In the genomic region with DNA sequence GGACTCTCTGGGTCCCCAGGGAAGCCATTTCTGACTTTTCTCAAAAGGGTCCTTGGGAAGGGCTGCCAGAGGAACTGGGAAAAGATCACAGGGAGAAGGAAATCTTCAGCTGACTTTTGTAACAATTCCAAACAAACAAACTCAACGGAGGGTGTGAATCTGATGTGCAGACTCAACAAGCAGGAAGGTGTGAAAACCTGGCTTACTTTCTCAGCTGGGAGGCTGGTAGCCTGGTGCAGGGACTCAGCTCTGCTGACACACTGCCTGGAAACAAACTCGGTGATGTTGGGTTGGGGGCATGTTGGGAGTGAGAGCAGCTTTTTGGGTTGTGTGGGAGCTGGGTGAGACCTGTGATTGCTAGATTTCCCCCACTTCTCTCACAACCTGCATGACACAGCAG, we compare ENCODE assay signal across 43 cellular contexts. TPM values are rescaled to one million over a fixed set of nuclear protein-coding genes. Genes with fewer than 3 reads are reported as not detected.
"Had no signal": no experiment of that assay in that cellular context is flagged by ENCODE, and none has a peak within 500 bp of the region (broad histone marks: within the 10 kb centered on the region; RNA-seq: fewer than 3 reads in every experiment).

No MANE protein-coding gene starts in this region.

- H3K27ac ChIP-seq: adrenal gland, ascending aorta, body of pancreas, brain microvascular endothelial cell, breast epithelium, cardiac muscle cell had no signal

- H3K27ac Mint-ChIP-seq: activated naive CD4-positive, alpha-beta T cell treated with anti-CD3 and anti-CD28 coated beads for 36 hours; activated naive CD4-positive, alpha-beta T cell treated with anti-CD3 and anti-CD28 coated beads, Interleukin-2, amount 10 ng/mL, durations not matched to agents 7 days and 5 days; activated naive CD4-positive, alpha-beta T cell treated with anti-CD3 and anti-CD28 coated beads, Interleukin-2, amount 50 U/mL, for 24 hours; activated naive CD4-positive, alpha-beta T cell treated with anti-CD3 and anti-CD28 coated beads, Interleukin-2, amount 50 U/mL, for 72 hours; activated naive CD8-positive, alpha-beta T cell; activated naive CD8-positive, alpha-beta T cell treated with anti-CD3 and anti-CD28 coated beads for 36 hours; activated naive CD8-positive, alpha-beta T cell treated with anti-CD3 and anti-CD28 coated beads, Interleukin-2, amount 10 ng/mL, durations not matched to agents 7 days and 5 days; activated naive CD8-positive, alpha-beta T cell treated with anti-CD3 and anti-CD28 coated beads, Interleukin-2, amount 50 U/mL, for 24 hours; activated T-cell treated with anti-CD3 and anti-CD28 coated beads, Interleukin-2, amount 50 U/mL, for 24 hours; activated T-cell treated with anti-CD3 and anti-CD28 coated beads, Interleukin-2, amount 50 U/mL, for 72 hours; activated T-helper 1 cell treated with anti-CD3 and anti-CD28 coated beads, Interleukin-12 subunit alpha, Interleukin-12 subunit beta, Interleukin-2, Interleukin-4 antibody, amounts not matched to agents 30 ng/mL and 10 ng/mL and 1 ng/mL, durations not matched to agents 14 hours and 24 hours and 36 hours; activated T-helper 17 cell treated with anti-CD3 and anti-CD28 coated beads, Interleukin-2, amount 50 U/mL, for 72 hours; activated T-helper 2 cell treated with anti-CD3 and anti-CD28 coated beads, Interferon-gamma antibody, Interleukin-2, Interleukin-4, amounts not matched to agents 10 μg/mL and 5 μg/mL and 100 μg/mL, durations not matched to agents 14 hours and 24 hours and 36 hours; brain had no signal

- ATAC-seq: activated naive CD4-positive, alpha-beta T cell treated with anti-CD3 and anti-CD28 coated beads, Interleukin-2, amount 50 U/mL, for 72 hours; activated naive CD8-positive, alpha-beta T cell treated with anti-CD3 and anti-CD28 coated beads, Interleukin-2, amount 50 U/mL, for 24 hours; activated T-cell treated with anti-CD3 and anti-CD28 coated beads, Interleukin-2, amount 50 U/mL, for 4 hours; activated T-cell treated with anti-CD3 and anti-CD28 coated beads, Interleukin-2, amount 50 U/mL, for 72 hours; activated T-helper 17 cell treated with anti-CD3 and anti-CD28 coated beads, Interleukin-2, amount 50 U/mL, for 72 hours; body of pancreas had no signal

- FAIRE-seq: astrocyte had no signal

- H3K36me3 Mint-ChIP-seq: activated naive CD4-positive, alpha-beta T cell treated with anti-CD3 and anti-CD28 coated beads, Interleukin-2, amount 10 ng/mL, durations not matched to agents 7 days and 5 days; activated naive CD4-positive, alpha-beta T cell treated with anti-CD3 and anti-CD28 coated beads, Interleukin-2, amount 50 U/mL, for 24 hours; activated naive CD8-positive, alpha-beta T cell; activated naive CD8-positive, alpha-beta T cell treated with anti-CD3 and anti-CD28 coated beads for 36 hours; activated naive CD8-positive, alpha-beta T cell treated with anti-CD3 and anti-CD28 coated beads, Interleukin-2, amount 10 ng/mL, durations not matched to agents 7 days and 5 days; brain had no signal

- H3K27me3 Mint-ChIP-seq: activated naive CD4-positive, alpha-beta T cell treated with anti-CD3 and anti-CD28 coated beads, Interleukin-2, amount 10 ng/mL, durations not matched to agents 7 days and 5 days; activated naive CD8-positive, alpha-beta T cell treated with anti-CD3 and anti-CD28 coated beads, Interleukin-2, amount 50 U/mL, for 24 hours had no signal

- H3K4me3 Mint-ChIP-seq: activated naive CD4-positive, alpha-beta T cell treated with anti-CD3 and anti-CD28 coated beads for 36 hours; activated naive CD4-positive, alpha-beta T cell treated with anti-CD3 and anti-CD28 coated beads, Interleukin-2, amount 10 ng/mL, durations not matched to agents 7 days and 5 days; activated naive CD4-positive, alpha-beta T cell treated with anti-CD3 and anti-CD28 coated beads, Interleukin-2, amount 50 U/mL, for 24 hours; activated naive CD8-positive, alpha-beta T cell; activated naive CD8-positive, alpha-beta T cell treated with anti-CD3 and anti-CD28 coated beads for 36 hours; activated naive CD8-positive, alpha-beta T cell treated with anti-CD3 and anti-CD28 coated beads, Interleukin-2, amount 10 ng/mL, durations not matched to agents 7 days and 5 days; activated naive CD8-positive, alpha-beta T cell treated with anti-CD3 and anti-CD28 coated beads, Interleukin-2, amount 50 U/mL, for 24 hours; activated T-cell treated with anti-CD3 and anti-CD28 coated beads, Interleukin-2, amount 50 U/mL, for 24 hours; activated T-cell treated with anti-CD3 and anti-CD28 coated beads, Interleukin-2, amount 50 U/mL, for 4 hours; activated T-cell treated with anti-CD3 and anti-CD28 coated beads, Interleukin-2, amount 50 U/mL, for 72 hours; activated T-helper 1 cell treated with anti-CD3 and anti-CD28 coated beads, Interleukin-12 subunit alpha, Interleukin-12 subunit beta, Interleukin-2, Interleukin-4 antibody, amounts not matched to agents 30 ng/mL and 10 ng/mL and 1 ng/mL, durations not matched to agents 14 hours and 24 hours and 36 hours; activated T-helper 17 cell treated with anti-CD3 and anti-CD28 coated beads, Interleukin-2, amount 50 U/mL, for 72 hours; brain; central memory CD8-positive, alpha-beta T cell had no signal

- H3K4me1 ChIP-seq: adrenal gland, ascending aorta, body of pancreas, breast epithelium had no signal

- H3K36me3 ChIP-seq: adrenal gland, ascending aorta, brain microvascular endothelial cell, breast epithelium, cardiac muscle cell had no signal

- H3K4me3 ChIP-seq: adrenal gland, ascending aorta, body of pancreas, breast epithelium, cardiac muscle cell had no signal

- H3K9me3 Mint-ChIP-seq: activated naive CD4-positive, alpha-beta T cell treated with anti-CD3 and anti-CD28 coated beads, Interleukin-2, amount 10 ng/mL, durations not matched to agents 7 days and 5 days; activated T-cell treated with anti-CD3 and anti-CD28 coated beads, Interleukin-2, amount 50 U/mL, for 4 hours; activated T-helper 1 cell treated with anti-CD3 and anti-CD28 coated beads, Interleukin-12 subunit alpha, Interleukin-12 subunit beta, Interleukin-2, Interleukin-4 antibody, amounts not matched to agents 30 ng/mL and 10 ng/mL and 1 ng/mL, durations not matched to agents 14 hours and 24 hours and 36 hours; activated T-helper 2 cell treated with anti-CD3 and anti-CD28 coated beads, Interferon-gamma antibody, Interleukin-2, Interleukin-4, amounts not matched to agents 10 μg/mL and 5 μg/mL and 100 μg/mL, durations not matched to agents 14 hours and 24 hours and 36 hours; central memory CD8-positive, alpha-beta T cell had no signal

- DNase-seq: activated effector memory CD4-positive, alpha-beta T cell treated with anti-CD3 and anti-CD28 coated beads, Interleukin-2, amount 50 U/mL, for 16 hours; activated effector memory CD4-positive, alpha-beta T cell treated with Interleukin-2 at 50 U/mL for 16 hours; activated gamma-delta T cell; activated gamma-delta T cell treated with Interleukin-2 at 50 U/mL for 16 hours; activated naive CD4-positive, alpha-beta T cell; activated naive CD4-positive, alpha-beta T cell treated with anti-CD3 and anti-CD28 coated beads for 36 hours; activated naive CD4-positive, alpha-beta T cell treated with anti-CD3 and anti-CD28 coated beads, Interleukin-2, amount 10 ng/mL, durations not matched to agents 7 days and 5 days; activated naive CD4-positive, alpha-beta T cell treated with anti-CD3 and anti-CD28 coated beads, Interleukin-2, amount 50 U/mL, for 16 hours; activated naive CD4-positive, alpha-beta T cell treated with Interleukin-2 at 50 U/mL for 16 hours; activated naive CD8-positive, alpha-beta T cell treated with anti-CD3 and anti-CD28 coated beads for 36 hours; activated naive CD8-positive, alpha-beta T cell treated with anti-CD3 and anti-CD28 coated beads, Interleukin-2, amount 10 ng/mL, durations not matched to agents 7 days and 5 days; activated naive CD8-positive, alpha-beta T cell treated with anti-CD3 and anti-CD28 coated beads, Interleukin-2, amount 50 U/mL, for 24 hours; activated T-cell treated with anti-CD3 and anti-CD28 coated beads, Interleukin-2, amount 50 U/mL, for 1 hour; activated T-cell treated with anti-CD3 and anti-CD28 coated beads, Interleukin-2, amount 50 U/mL, for 24 hours; activated T-cell treated with anti-CD3 and anti-CD28 coated beads, Interleukin-2, amount 50 U/mL, for 4 hours; activated T-cell treated with anti-CD3 and anti-CD28 coated beads, Interleukin-2, amount 50 U/mL, for 48 hours; activated T-cell treated with anti-CD3 and anti-CD28 coated beads, Interleukin-2, amount 50 U/mL, for 72 hours; adrenal gland; amniotic stem cell; amygdala; anterior cingulate cortex; aorta; body of pancreas; brain microvascular endothelial cell; caudate nucleus; central memory CD4-positive, alpha-beta T cell; cerebellar nuclear complex had no signal

- H3K27me3 ChIP-seq: adrenal gland, ascending aorta, body of pancreas, brain microvascular endothelial cell, breast epithelium, cardiac muscle cell had no signal

- H3K4me1 Mint-ChIP-seq: activated naive CD4-positive, alpha-beta T cell treated with anti-CD3 and anti-CD28 coated beads, Interleukin-2, amount 10 ng/mL, durations not matched to agents 7 days and 5 days; activated naive CD4-positive, alpha-beta T cell treated with anti-CD3 and anti-CD28 coated beads, Interleukin-2, amount 50 U/mL, for 24 hours; activated naive CD8-positive, alpha-beta T cell treated with anti-CD3 and anti-CD28 coated beads for 36 hours; activated naive CD8-positive, alpha-beta T cell treated with anti-CD3 and anti-CD28 coated beads, Interleukin-2, amount 10 ng/mL, durations not matched to agents 7 days and 5 days; activated naive CD8-positive, alpha-beta T cell treated with anti-CD3 and anti-CD28 coated beads, Interleukin-2, amount 50 U/mL, for 24 hours; activated T-helper 17 cell treated with anti-CD3 and anti-CD28 coated beads, Interleukin-2, amount 50 U/mL, for 72 hours; brain; central memory CD8-positive, alpha-beta T cell had no signal

- H3K9me3 ChIP-seq: adrenal gland, ascending aorta, body of pancreas, breast epithelium had no signal

RNA-seq across cellular contexts. Expression of a gene that starts 10.2 kb away (rescaled TPM):
- total RNA-seq: activated naive CD4-positive, alpha-beta T cell treated with anti-CD3 and anti-CD28 coated beads for 36 hours; activated naive CD4-positive, alpha-beta T cell treated with anti-CD3 and anti-CD28 coated beads, Interleukin-2, amount 50 U/mL, for 72 hours; activated naive CD8-positive, alpha-beta T cell treated with anti-CD3 and anti-CD28 coated beads for 36 hours; activated naive CD8-positive, alpha-beta T cell treated with anti-CD3 and anti-CD28 coated beads, Interleukin-2, amount 10 ng/mL, durations not matched to agents 7 days and 5 days; activated T-cell treated with anti-CD3 and anti-CD28 coated beads, Interleukin-2, amount 50 U/mL, for 72 hours; activated T-helper 1 cell treated with anti-CD3 and anti-CD28 coated beads, Interleukin-12 subunit alpha, Interleukin-12 subunit beta, Interleukin-2, Interleukin-4 antibody, amounts not matched to agents 30 ng/mL and 10 ng/mL and 1 ng/mL, durations not matched to agents 14 hours and 24 hours and 36 hours; activated T-helper 17 cell treated with anti-CD3 and anti-CD28 coated beads, Interleukin-2, amount 50 U/mL, for 72 hours; activated T-helper 2 cell treated with anti-CD3 and anti-CD28 coated beads, Interferon-gamma antibody, Interleukin-2, Interleukin-4, amounts not matched to agents 10 μg/mL and 5 μg/mL and 100 μg/mL, durations not matched to agents 14 hours and 24 hours and 36 hours; astrocyte; body of pancreas; breast epithelium; cardiac septum; cerebellum; chondrocyte had no signal
- polyA plus RNA-seq: cardiac muscle cell had no signal

RNA-seq across cellular contexts. Expression of a gene that starts 36.2 kb away (rescaled TPM):
- total RNA-seq: activated naive CD4-positive, alpha-beta T cell treated with anti-CD3 and anti-CD28 coated beads for 36 hours; activated naive CD4-positive, alpha-beta T cell treated with anti-CD3 and anti-CD28 coated beads, Interleukin-2, amount 50 U/mL, for 72 hours; activated naive CD8-positive, alpha-beta T cell treated with anti-CD3 and anti-CD28 coated beads for 36 hours; activated naive CD8-positive, alpha-beta T cell treated with anti-CD3 and anti-CD28 coated beads, Interleukin-2, amount 10 ng/mL, durations not matched to agents 7 days and 5 days; activated T-cell treated with anti-CD3 and anti-CD28 coated beads, Interleukin-2, amount 50 U/mL, for 4 hours; activated T-cell treated with anti-CD3 and anti-CD28 coated beads, Interleukin-2, amount 50 U/mL, for 72 hours; activated T-helper 1 cell treated with anti-CD3 and anti-CD28 coated beads, Interleukin-12 subunit alpha, Interleukin-12 subunit beta, Interleukin-2, Interleukin-4 antibody, amounts not matched to agents 30 ng/mL and 10 ng/mL and 1 ng/mL, durations not matched to agents 14 hours and 24 hours and 36 hours; activated T-helper 17 cell treated with anti-CD3 and anti-CD28 coated beads, Interleukin-2, amount 50 U/mL, for 72 hours; activated T-helper 2 cell treated with anti-CD3 and anti-CD28 coated beads, Interferon-gamma antibody, Interleukin-2, Interleukin-4, amounts not matched to agents 10 μg/mL and 5 μg/mL and 100 μg/mL, durations not matched to agents 14 hours and 24 hours and 36 hours; aorta; ascending aorta; astrocyte; body of pancreas; cardiac muscle cell; cardiac septum; cerebellum; chondrocyte had no signal
- polyA plus RNA-seq: adipose tissue, aorta, cardiac muscle cell had no signal
